ENCODE assay signal across 10 cellular contexts in genomic region chr3:70811880-70812279, GRCh38.
DNase-seq lines count a peak whose midpoint lies in the region; ATAC-seq and TF ChIP-seq lines count a peak whose summit lies in the region.
"Had no signal": no experiment of that assay in that cellular context is flagged by ENCODE, and none has a peak within 500 bp of the region (broad histone marks: within the 10 kb centered on the region; RNA-seq: fewer than 3 reads in every experiment).

No MANE protein-coding gene starts in this region.

- no peak for TF ChIP-seq CTCF in epithelial cell of proximal tubule (conservative IDR thresholded peaks at IDR 0.05; ENCODE audit: low read depth, low read length)

- no peak for ATAC-seq in GM21619 (IDR thresholded peaks at IDR 0.05; ENCODE audit: unreplicated experiment)
- ATAC-seq in GM18858 (IDR thresholded peaks at IDR 0.05; ENCODE audit: unreplicated experiment) = no peak
- no peak for ATAC-seq in HG02938 (IDR thresholded peaks at IDR 0.05; ENCODE audit: unreplicated experiment)
- ATAC-seq: left lobe of liver had no signal

- peak overlapping the region; percentile 66 for H2AFZ ChIP-seq in neuron (ENCODE audit: low read depth, low read length)

- H3K4me1 ChIP-seq in neuron (ENCODE audit: insufficient read depth, low read length) = peaks cover 13% of the 10 kb centered on the region

- peak; percentile 70 for DNase-seq in EH (ENCODE audit: low read depth)
- DNase-seq in NCI-H69 (lab: John Stamatoyannopoulos, UW) = peak; percentile 4
- DNase-seq in epithelial cell of proximal tubule (ENCODE audit: low read depth) = peak; percentile 22
- DNase-seq in islet precursor cell = no peak
- DNase-seq: NCI-H187 had no signal

- no peak overlapping the region for H3K4me3 ChIP-seq in epithelial cell of proximal tubule (ENCODE audit: low read depth, low read length)
- H3K4me3 ChIP-seq in neuron (ENCODE audit: low read length) = no peak overlapping the region

- H3K27me3 ChIP-seq in neuron (ENCODE audit: insufficient read depth, low read length) = no peaks in the 10 kb centered on the region

- H3K36me3 ChIP-seq in neuron (ENCODE audit: insufficient read depth, low read length) = no peaks in the 10 kb centered on the region

- no peaks in the 10 kb centered on the region for H3K9me3 ChIP-seq in neuron (ENCODE audit: low read length)
